ENCODE assay signal across 8 cellular contexts in the genomic region with DNA sequence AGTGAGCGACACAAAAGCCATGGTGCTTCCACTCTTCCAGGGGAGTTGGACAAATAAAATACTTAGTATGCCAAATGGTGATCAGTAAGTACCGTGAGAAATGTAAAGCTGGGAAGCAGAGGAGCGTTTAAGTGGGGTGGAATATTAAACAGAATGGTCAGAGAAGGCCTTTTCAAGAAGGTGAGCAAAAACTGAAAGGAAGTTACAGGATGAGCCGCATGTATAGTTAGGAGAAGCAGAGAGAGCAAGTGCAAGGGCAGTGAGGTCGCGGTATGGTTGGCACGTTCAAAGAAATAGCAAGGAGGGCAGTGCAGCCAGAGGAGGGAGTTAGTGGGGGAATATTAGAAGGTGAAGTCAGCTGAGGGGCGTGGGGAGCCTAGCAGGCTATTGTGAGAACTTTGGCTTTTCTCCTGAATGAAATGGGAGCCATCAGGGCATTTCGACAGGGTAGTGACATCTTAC. TPM values are rescaled to one million over a fixed set of nuclear protein-coding genes. Genes with fewer than 3 reads are reported as not detected.
DNase-seq lines count a peak whose midpoint lies in the region; ATAC-seq and TF ChIP-seq lines count a peak whose summit lies in the region.

No MANE protein-coding gene starts in this region.

- H3K27ac ChIP-seq in 22Rv1 (peak overlapping the region; percentile 94), stomach (peak overlapping the region; percentile 90 to 97 (median 96))

- POLR2A ChIA-PET in activated CD8-positive, alpha-beta T cell treated with anti-CD3 and anti-CD28 coated beads, Interleukin-2, amount 10 ng/mL, durations not matched to agents 7 days and 5 days (lab: Charles Lee): interaction anchor here (0.8 to 1.4 kb wide), 3 partner anchors 18 to 41 kb away, joined by 3 to 5 read pairs (median 3); no protein-coding TSS in a partner anchor

- no peak for TF ChIP-seq POLR2A in stomach (IDR thresholded peaks at IDR 0.05)

- H3K27me3 ChIP-seq in iPS-15b (ENCODE audit: control insufficient read depth, insufficient read depth, low read length) (no peaks in the 10 kb centered on the region), stomach (no peaks in the 10 kb centered on the region)

- H3K9me3 Mint-ChIP-seq in activated CD8-positive, alpha-beta T cell treated with anti-CD3 and anti-CD28 coated beads, Interleukin-2, amount 10 ng/mL, durations not matched to agents 7 days and 5 days (ENCODE audit: insufficient read depth): no peaks in the 10 kb centered on the region

- 26 to 35% (median 29%) methylated on average over 9 of the region's 9 CpGs for WGBS in stomach, 5 donors

- H3K9me3 ChIP-seq in iPS-15b (ENCODE audit: control insufficient read depth, insufficient read depth, low read length) (no peaks in the 10 kb centered on the region), stomach (no peaks in the 10 kb centered on the region)

- peaks cover 28% of the 10 kb centered on the region for H3K36me3 ChIP-seq in iPS-15b (ENCODE audit: control insufficient read depth, insufficient read depth, low read length)
- peaks cover 13 to 50% (median 40%) of the 10 kb centered on the region in 4 donors for H3K36me3 ChIP-seq in stomach

- H3K27me3 Mint-ChIP-seq in activated CD8-positive, alpha-beta T cell treated with anti-CD3 and anti-CD28 coated beads, Interleukin-2, amount 10 ng/mL, durations not matched to agents 7 days and 5 days (ENCODE audit: low read depth): no peaks in the 10 kb centered on the region

- H3K36me3 Mint-ChIP-seq in activated CD8-positive, alpha-beta T cell treated with anti-CD3 and anti-CD28 coated beads, Interleukin-2, amount 10 ng/mL, durations not matched to agents 7 days and 5 days (ENCODE audit: low read depth): peaks cover 44% of the 10 kb centered on the region

- intact Hi-C loops in stomach (cut with DNase I; ENCODE audit: low total_unique reads): no loop called here

- no peak for TF ChIP-seq EP300 in stomach (IDR thresholded peaks at IDR 0.05)

- H3K4me1 ChIP-seq in iPS-15b (ENCODE audit: control insufficient read depth, insufficient read depth, low read length): peaks cover 3% of the 10 kb centered on the region
- peaks cover 44 to 73% (median 63%) of the 10 kb centered on the region in 4 donors for H3K4me1 ChIP-seq in stomach

- H3K4me3 ChIP-seq in iPS-15b (ENCODE audit: low read depth, low read length) (peak overlapping the region; percentile 92), stomach (peak overlapping the region; percentile 63 to 84 (median 76))

- CTCF ChIA-PET in activated CD8-positive, alpha-beta T cell treated with anti-CD3 and anti-CD28 coated beads, Interleukin-2, amount 10 ng/mL, durations not matched to agents 7 days and 5 days (lab: Charles Lee): interaction anchor here (1.0 to 3.1 kb wide), 3 partner anchors 27 to 62 kb away, joined by 4 to 13 read pairs (median 4); partner anchors contain the start of gene IPO13

- peaks cover 64% of the 10 kb centered on the region for H3K4me1 Mint-ChIP-seq in activated CD8-positive, alpha-beta T cell treated with anti-CD3 and anti-CD28 coated beads, Interleukin-2, amount 10 ng/mL, durations not matched to agents 7 days and 5 days (ENCODE audit: low read depth)

- DNase-seq in activated CD8-positive, alpha-beta T cell treated with anti-CD3 and anti-CD28 coated beads, Interleukin-2, amount 10 ng/mL, durations not matched to agents 7 days and 5 days: no peak
- no peak for DNase-seq in stomach

- TF ChIP-seq CTCF in 22Rv1 (IDR thresholded peaks at IDR 0.05) (no peak), stomach (IDR thresholded peaks at IDR 0.05) (no peak)

- peak overlapping the region; percentile 81 for H3K9ac ChIP-seq in iPS-15b (ENCODE audit: low read depth, low read length)

- peak overlapping the region; percentile 89 for H3K4me3 Mint-ChIP-seq in activated CD8-positive, alpha-beta T cell treated with anti-CD3 and anti-CD28 coated beads, Interleukin-2, amount 10 ng/mL, durations not matched to agents 7 days and 5 days

- ATAC-seq in GM19395 (IDR thresholded peaks at IDR 0.05; ENCODE audit: unreplicated experiment) (peak; percentile 1), HG02623 (IDR thresholded peaks at IDR 0.05; ENCODE audit: unreplicated experiment) (no peak), HG03520 (IDR thresholded peaks at IDR 0.05; ENCODE audit: unreplicated experiment) (no peak), HG02678 (IDR thresholded peaks at IDR 0.05; ENCODE audit: unreplicated experiment) (no peak)
- ATAC-seq in activated CD8-positive, alpha-beta T cell treated with anti-CD3 and anti-CD28 coated beads, Interleukin-2, amount 10 ng/mL, durations not matched to agents 7 days and 5 days: no peak

- H3K27ac Mint-ChIP-seq in activated CD8-positive, alpha-beta T cell treated with anti-CD3 and anti-CD28 coated beads, Interleukin-2, amount 10 ng/mL, durations not matched to agents 7 days and 5 days: peak overlapping the region; percentile 89

RNA-seq across cellular contexts. Expression of gene ATP6V0B, which starts 0.7 kb away (rescaled TPM):
- total RNA-seq in activated CD8-positive, alpha-beta T cell treated with anti-CD3 and anti-CD28 coated beads, Interleukin-2, amount 10 ng/mL, durations not matched to agents 7 days and 5 days: 100 to 1,000 TPM; 116 to 117 TPM
- total RNA-seq in stomach: 100 to 1,000 TPM in 1 of 5 donors, 10 to 100 TPM in 4; 32.1 to 142 (median 85.2) TPM
- polyA plus RNA-seq in stomach: 100 to 1,000 TPM in 2 of 3 donors, 10 to 100 TPM in 1; 94.7 to 188 (median 162) TPM

RNA-seq across cellular contexts. Expression of gene DPH2, which starts 4.2 kb away (rescaled TPM):
- 10 to 100 TPM; 32.4 to 32.9 TPM for total RNA-seq in activated CD8-positive, alpha-beta T cell treated with anti-CD3 and anti-CD28 coated beads, Interleukin-2, amount 10 ng/mL, durations not matched to agents 7 days and 5 days
- 10 to 100 TPM in 4 of 5 donors, 1 to 10 TPM in 1; 6.4 to 93.2 (median 26.8) TPM for total RNA-seq in stomach
- 10 to 100 TPM; 10.2 to 13.7 (median 11.6) TPM for polyA plus RNA-seq in stomach

RNA-seq across cellular contexts. Expression of gene B4GALT2, which starts 5.0 kb away (rescaled TPM):
- total RNA-seq in activated CD8-positive, alpha-beta T cell treated with anti-CD3 and anti-CD28 coated beads, Interleukin-2, amount 10 ng/mL, durations not matched to agents 7 days and 5 days: 10 to 100 TPM; 20.1 to 20.2 TPM
- total RNA-seq in stomach: 10 to 100 TPM; 15.2 to 30.9 (median 23.8) TPM
- polyA plus RNA-seq in stomach: 10 to 100 TPM; 19.9 to 37.4 (median 21.3) TPM

RNA-seq across cellular contexts. Expression of gene CCDC24, which starts 17.4 kb away (rescaled TPM):
- 1 to 10 TPM; 1.1 to 1.3 TPM for total RNA-seq in activated CD8-positive, alpha-beta T cell treated with anti-CD3 and anti-CD28 coated beads, Interleukin-2, amount 10 ng/mL, durations not matched to agents 7 days and 5 days
- 10 to 100 TPM in 2 of 5 donors, 1 to 10 TPM in 3; 1.2 to 32.4 (median 6.7) TPM for total RNA-seq in stomach
- 10 to 100 TPM in 2 of 3 donors, 1 to 10 TPM in 1; 5.3 to 16.7 (median 14.6) TPM for polyA plus RNA-seq in stomach

RNA-seq across cellular contexts. Expression of gene IPO13, which starts 27.3 kb away (rescaled TPM):
- total RNA-seq in activated CD8-positive, alpha-beta T cell treated with anti-CD3 and anti-CD28 coated beads, Interleukin-2, amount 10 ng/mL, durations not matched to agents 7 days and 5 days: 10 to 100 TPM; 23.7 to 24.5 TPM
- total RNA-seq in stomach: 10 to 100 TPM in 3 of 5 donors, 1 to 10 TPM in 2; 6.2 to 54.5 (median 15.9) TPM
- polyA plus RNA-seq in stomach: 10 to 100 TPM; 14.2 to 26.5 (median 22.6) TPM
